Comparison of ENCODE assay signal across 6 cellular contexts in the genomic region with DNA sequence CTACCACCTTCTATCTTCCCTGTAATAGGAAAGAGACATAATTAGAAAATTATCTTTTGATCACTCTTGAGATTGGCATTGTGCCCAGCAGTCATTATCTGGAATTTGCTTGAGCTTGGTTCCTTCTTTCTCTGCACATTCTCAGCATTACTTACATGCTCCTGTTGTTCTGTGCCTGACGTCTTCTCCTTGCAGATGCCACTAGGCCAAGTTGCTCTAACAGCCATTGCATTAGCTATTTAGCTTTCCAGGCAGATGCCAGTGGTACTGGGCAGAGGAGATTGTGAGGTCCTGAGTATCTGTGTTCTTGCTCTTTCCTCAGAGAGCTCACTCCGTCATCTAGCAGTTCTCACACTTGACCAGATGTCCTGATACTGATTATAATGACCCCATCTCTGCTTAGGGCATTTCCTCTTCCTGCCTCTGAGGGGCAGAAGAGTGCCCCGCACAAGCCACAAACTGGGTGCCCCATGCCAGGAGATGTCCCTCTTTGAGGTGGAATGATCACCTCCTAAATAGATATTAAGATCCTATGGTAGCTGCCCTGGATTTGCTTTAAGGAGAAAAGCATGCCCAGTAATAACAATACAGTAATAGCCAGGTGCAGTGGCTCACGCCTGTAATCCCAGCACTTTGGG. TPM values are rescaled to one million over a fixed set of nuclear protein-coding genes. Genes with fewer than 3 reads are reported as not detected.
A peak's percentile ranks its signal among the peaks of the same experiment; 100 is the strongest.
DNase-seq lines count a peak whose midpoint lies in the region; ATAC-seq and TF ChIP-seq lines count a peak whose summit lies in the region.

No MANE protein-coding gene starts in this region.

- no peak for ATAC-seq in stimulated activated naive CD8-positive, alpha-beta T cell treated with anti-CD3 and anti-CD28 coated beads, Interleukin-15, amount 100 ng/mL, for 72 hours
- no peak for ATAC-seq in stimulated activated naive CD8-positive, alpha-beta T cell treated with anti-CD3 and anti-CD28 coated beads, Interleukin-15, Interleukin-2, amounts not matched to agents 100 U/mL and 50 U/mL, for 24 hours
- ATAC-seq in central memory CD8-positive, alpha-beta T cell (replicated peaks; ENCODE audit: extremely low read depth, poor library complexity, severe bottlenecking) = no peak
- no peak for ATAC-seq in upper lobe of right lung

- no peaks in the 10 kb centered on the region for H3K27me3 Mint-ChIP-seq in stimulated activated naive CD8-positive, alpha-beta T cell treated with anti-CD3 and anti-CD28 coated beads, Interleukin-15, amount 100 ng/mL, for 72 hours
- H3K27me3 Mint-ChIP-seq in central memory CD8-positive, alpha-beta T cell = no peaks in the 10 kb centered on the region

- H3K4me1 Mint-ChIP-seq in stimulated activated naive CD8-positive, alpha-beta T cell treated with anti-CD3 and anti-CD28 coated beads, Interleukin-15, amount 100 ng/mL, for 72 hours = peaks cover 55% of the 10 kb centered on the region
- peaks cover 37% of the 10 kb centered on the region for H3K4me1 Mint-ChIP-seq in central memory CD8-positive, alpha-beta T cell

- peak overlapping the region; percentile 29 to 31 for H3K27ac Mint-ChIP-seq in stimulated activated naive CD8-positive, alpha-beta T cell treated with anti-CD3 and anti-CD28 coated beads, Interleukin-15, amount 100 ng/mL, for 72 hours
- H3K27ac Mint-ChIP-seq in central memory CD8-positive, alpha-beta T cell (ENCODE audit: low read depth) = no peak overlapping the region

- peaks cover 16% of the 10 kb centered on the region for H3K4me1 ChIP-seq in upper lobe of right lung

- no peak overlapping the region for H3K4me3 Mint-ChIP-seq in stimulated activated naive CD8-positive, alpha-beta T cell treated with anti-CD3 and anti-CD28 coated beads, Interleukin-15, amount 100 ng/mL, for 72 hours
- peak overlapping the region; percentile 54 for H3K4me3 Mint-ChIP-seq in central memory CD8-positive, alpha-beta T cell

- intact Hi-C loops in upper lobe of right lung (cut with DNase I) = no loop called here

- peak; percentile 32 for TF ChIP-seq CTCF in upper lobe of right lung (IDR thresholded peaks at IDR 0.05)

- H3K9me3 ChIP-seq in upper lobe of right lung = no peaks in the 10 kb centered on the region

- H3K4me3 ChIP-seq in upper lobe of right lung = no peak overlapping the region

- no peak for DNase-seq in stimulated activated naive CD8-positive, alpha-beta T cell treated with anti-CD3 and anti-CD28 coated beads, Interleukin-15, amount 100 ng/mL, for 72 hours
- DNase-seq in stimulated activated naive CD8-positive, alpha-beta T cell treated with anti-CD3 and anti-CD28 coated beads, Interleukin-15, Interleukin-2, amounts not matched to agents 100 U/mL and 50 U/mL, for 24 hours = no peak
- DNase-seq in central memory CD8-positive, alpha-beta T cell (ENCODE audit: low spot score in 2 of 2) = no peak
- DNase-seq in upper lobe of right lung (peak; percentile 18), ecto neural progenitor cell (ENCODE audit: low spot score) (no peak), COLO668 (lab: John Stamatoyannopoulos, UW; ENCODE audit: unreplicated experiment) (no peak)

- peaks cover 90% of the 10 kb centered on the region for H3K36me3 ChIP-seq in upper lobe of right lung

- H3K9me3 Mint-ChIP-seq in stimulated activated naive CD8-positive, alpha-beta T cell treated with anti-CD3 and anti-CD28 coated beads, Interleukin-15, amount 100 ng/mL, for 72 hours = no peaks in the 10 kb centered on the region
- H3K9me3 Mint-ChIP-seq in central memory CD8-positive, alpha-beta T cell = no peaks in the 10 kb centered on the region

- no peaks in the 10 kb centered on the region for H3K27me3 ChIP-seq in upper lobe of right lung

- peaks cover 48% of the 10 kb centered on the region for H3K36me3 Mint-ChIP-seq in central memory CD8-positive, alpha-beta T cell (ENCODE audit: insufficient read depth)

- H3K27ac ChIP-seq in upper lobe of right lung = no peak overlapping the region

RNA-seq across cellular contexts. Expression of gene ARHGAP1, which starts 30.7 kb away (rescaled TPM):
- total RNA-seq in upper lobe of right lung = 62.8 TPM

RNA-seq across cellular contexts. Expression of gene ZNF408, which starts 31.1 kb away (rescaled TPM):
- 9.3 TPM for total RNA-seq in upper lobe of right lung

RNA-seq across cellular contexts. Expression of gene F2, which starts 49.3 kb away (rescaled TPM):
- total RNA-seq in upper lobe of right lung = not detected

RNA-seq across cellular contexts. Expression of gene ATG13, which starts 52.4 kb away (rescaled TPM):
- 61.1 TPM for total RNA-seq in upper lobe of right lung

RNA-seq across cellular contexts. Expression of gene HARBI1, which starts 52.7 kb away (rescaled TPM):
- total RNA-seq in upper lobe of right lung = 5.2 TPM
